8 cellular contexts compared by ENCODE assay signal in genomic region chr3:129606522-129607390, GRCh38. TPM values are rescaled to one million over a fixed set of nuclear protein-coding genes. Genes with fewer than 3 reads are reported as not detected.
DNase-seq lines count a peak whose midpoint lies in the region; ATAC-seq and TF ChIP-seq lines count a peak whose summit lies in the region.

Gene PLXND1, minus strand, starts transcription at chr3:129606676. Its CDS starts 37 bp downstream, at chr3:129606639.

- no peak for TF ChIP-seq RAD21 in IMR-90 (IDR thresholded peaks at IDR 0.05; ENCODE audit: low read length)

- H3K9me1 ChIP-seq in IMR-90 (ENCODE audit: insufficient read depth, low read length) = peaks cover 16% of the 10 kb centered on the region

- no peak for TF ChIP-seq CTCF in IMR-90 (conservative IDR thresholded peaks at IDR 0.05; ENCODE audit: low read depth, low read length)
- TF ChIP-seq CTCF in SU-DHL-6 (IDR thresholded peaks at IDR 0.05; ENCODE audit: insufficient read depth, low read length, poor library complexity, severe bottlenecking) = no peak
- no peak for TF ChIP-seq CTCF in mammary epithelial cell (conservative IDR thresholded peaks at IDR 0.05 in 1 of 2, IDR thresholded peaks at IDR 0.05 in 1 of 2; ENCODE audit: extremely low read depth in 1 of 2, insufficient read depth in 1 of 2, low read depth in 1 of 2, low read length in 2 of 2)
- no peak for TF ChIP-seq CTCF in retinal pigment epithelial cell (conservative IDR thresholded peaks at IDR 0.05; ENCODE audit: low read depth, low read length)

- H3K56ac ChIP-seq in IMR-90 (ENCODE audit: extremely low read depth, insufficient read depth, low read length) = peak within 1 kb of the TSS; percentile 3; the same call in 1 of the 2 replicates

- no peaks in the 10 kb centered on the region for H3K27me3 ChIP-seq in IMR-90 (ENCODE audit: control insufficient read depth, insufficient read depth, low read length)
- H3K27me3 ChIP-seq in SU-DHL-6 (ENCODE audit: low read length) = no peaks in the 10 kb centered on the region
- H3K27me3 ChIP-seq in mammary epithelial cell (ENCODE audit: insufficient read depth, low read length) = peaks cover 14% of the 10 kb centered on the region
- peaks cover 23% of the 10 kb centered on the region for H3K27me3 ChIP-seq in iPS-15b (ENCODE audit: control insufficient read depth, insufficient read depth, low read length)

- H2BK20ac ChIP-seq in IMR-90 (ENCODE audit: low read depth, low read length) = no peak within 1 kb of the TSS

- H2AK9ac ChIP-seq in IMR-90 (replicated peaks; ENCODE audit: low read depth, low read length, poor library complexity) = peak within 1 kb of the TSS; percentile 84

- WGBS in IMR-90 (ENCODE audit: extremely low coverage in 2 of 2, insufficient read length in 1 of 2), 2 experiments = 5% methylated on average over 48 of the region's 115 CpGs; no CpG with 5 or more reads in 1 of the 2 experiments
- WGBS in mammary epithelial cell (ENCODE audit: low coverage, missing lambda C conversion rate) = 0% methylated on average over 2 of the region's 115 CpGs

- H3K79me1 ChIP-seq in IMR-90 (ENCODE audit: low read depth in 1 of 2, low read length in 2 of 2) = peaks cover 8 to 30% of the 10 kb centered on the region in 2 experiments

- H3K9me3 ChIP-seq in IMR-90 (ENCODE audit: control insufficient read depth, insufficient read depth, low read length) (no peaks in the 10 kb centered on the region), SU-DHL-6 (ENCODE audit: insufficient read depth, low read length) (no peaks in the 10 kb centered on the region), mammary epithelial cell (replicated peaks; ENCODE audit: insufficient read depth, low read length) (no peaks in the 10 kb centered on the region), iPS-15b (ENCODE audit: control insufficient read depth, insufficient read depth, low read length) (no peaks in the 10 kb centered on the region)

- H2AFZ ChIP-seq in IMR-90 (replicated peaks; ENCODE audit: low read length, poor library complexity) (peak within 1 kb of the TSS; percentile 88), SU-DHL-6 (ENCODE audit: low read depth, low read length, severe bottlenecking) (no peak within 1 kb of the TSS), mammary epithelial cell (ENCODE audit: low read depth, low read length) (peak within 1 kb of the TSS; percentile 87)

- peak within 1 kb of the TSS; percentile 87 for H4K91ac ChIP-seq in IMR-90 (ENCODE audit: insufficient read depth, low read depth, low read length)

- DNase-seq in DMS153 treated with DMSO at 0.1 percent for 48 hours (lab: John Stamatoyannopoulos, UW; ENCODE audit: unreplicated experiment) (peak; percentile 50), IMR-90 (peak; percentile 39), mammary epithelial cell (no peak), retinal pigment epithelial cell (ENCODE audit: low read depth) (no peak)

- H3K4me1 ChIP-seq in IMR-90 (ENCODE audit: control insufficient read depth, insufficient read depth, low read length) = peaks cover 29% of the 10 kb centered on the region
- peaks cover 9% of the 10 kb centered on the region for H3K4me1 ChIP-seq in mammary epithelial cell (ENCODE audit: insufficient read depth, low read length)
- H3K4me1 ChIP-seq in iPS-15b (ENCODE audit: control insufficient read depth, insufficient read depth, low read length) = peaks cover 17% of the 10 kb centered on the region

- H3K4me2 ChIP-seq in IMR-90 (ENCODE audit: low read depth, low read length) (peak within 1 kb of the TSS; percentile 92), SU-DHL-6 (ENCODE audit: low read depth, low read length, poor library complexity, severe bottlenecking) (peak within 1 kb of the TSS; percentile 48), mammary epithelial cell (ENCODE audit: insufficient read depth, low read depth, low read length) (peak within 1 kb of the TSS; percentile 77)

- BruUV-seq in IMR-90 (replicated peaks; lab: Mats Ljungman, UMichigan) = no TSS peak
- no TSS peak for BruUV-seq in mammary epithelial cell (replicated peaks; lab: Mats Ljungman, UMichigan)

- peak within 1 kb of the TSS; percentile 82 for H3K9ac ChIP-seq in IMR-90 (ENCODE audit: low read depth, low read length)
- no peak within 1 kb of the TSS; the same call in 1 of the 2 replicates for H3K9ac ChIP-seq in SU-DHL-6 (ENCODE audit: low read length)
- H3K9ac ChIP-seq in mammary epithelial cell (ENCODE audit: insufficient read depth, low read length) = no peak within 1 kb of the TSS
- H3K9ac ChIP-seq in iPS-15b (ENCODE audit: low read depth, low read length) = peak within 1 kb of the TSS; percentile 76

- no peaks in the 10 kb centered on the region for H3K36me3 ChIP-seq in IMR-90 (ENCODE audit: control insufficient read depth, insufficient read depth, low read length)
- H3K36me3 ChIP-seq in SU-DHL-6 (ENCODE audit: low read length) = no peaks in the 10 kb centered on the region
- H3K36me3 ChIP-seq in mammary epithelial cell (ENCODE audit: insufficient read depth, low read length) = no peaks in the 10 kb centered on the region
- no peaks in the 10 kb centered on the region for H3K36me3 ChIP-seq in iPS-15b (ENCODE audit: control insufficient read depth, insufficient read depth, low read length)

- no peaks in the 10 kb centered on the region for H3K9me2 ChIP-seq in SU-DHL-6 (replicated peaks; ENCODE audit: insufficient read depth, low read length)

- peak within 1 kb of the TSS; percentile 81 to 88 for H4K8ac ChIP-seq in IMR-90 (ENCODE audit: low read depth in 2 of 2, low read length in 2 of 2)

- intact Hi-C loops in IMR-90 (cut with micrococcal nuclease) (loop anchor here (1.0 kb wide), 1 partner anchor 116 kb away; no protein-coding TSS in a partner anchor), mammary epithelial cell (cut with micrococcal nuclease) (no loop called here)

- peak within 1 kb of the TSS; percentile 79 for H4K5ac ChIP-seq in IMR-90 (ENCODE audit: low read depth, low read length)

- H2AK5ac ChIP-seq in IMR-90 (ENCODE audit: low read depth, low read length) = peak within 1 kb of the TSS; percentile 99

- peak within 1 kb of the TSS; percentile 68 for H2BK5ac ChIP-seq in IMR-90 (ENCODE audit: low read depth, low read length, poor library complexity, severe bottlenecking)

- peak within 1 kb of the TSS; percentile 92 for H3K4ac ChIP-seq in IMR-90 (ENCODE audit: low read depth, low read length)

- POLR2A ChIA-PET in IMR-90 (lab: Charles Lee; ENCODE audit: unreplicated experiment) = interaction anchor here (0.6 kb wide), 1 partner anchor 917 kb away, joined by 3 read pairs; no protein-coding TSS in a partner anchor

- 0 out of 3 replicates have a peak within 1 kb of the TSS, but pooled peaks have one; percentile 65 for H2BK15ac ChIP-seq in IMR-90 (ENCODE audit: low read depth, low read length)

- CTCF ChIA-PET in IMR-90 (lab: Yijun Ruan, JAX) = interaction anchor here (1.2 to 2.0 kb wide), 2 partner anchors 11 to 117 kb away, joined by 3 to 8 read pairs; no protein-coding TSS in a partner anchor
- CTCF ChIA-PET in mammary epithelial cell (lab: Charles Lee; ENCODE audit: low non-redundant PET) = no interaction called here

- H3K23ac ChIP-seq in IMR-90 (ENCODE audit: low read depth, low read length) = peak within 1 kb of the TSS; percentile 88

- H3K79me2 ChIP-seq in SU-DHL-6 (ENCODE audit: insufficient read depth, low read length) (no peaks in the 10 kb centered on the region), mammary epithelial cell (ENCODE audit: insufficient read depth, low read length) (no peaks in the 10 kb centered on the region)

- peak within 1 kb of the TSS; percentile 80 for H2BK120ac ChIP-seq in IMR-90 (ENCODE audit: low read depth, low read length)

- in situ Hi-C loops in IMR-90 (cut with MboI; ENCODE audit: low sequenced_read_pairs) (loop anchor here (25.0 kb wide), 1 partner anchor 219 kb away; no protein-coding TSS in a partner anchor), mammary epithelial cell (cut with MboI; ENCODE audit: low sequenced_read_pairs in 2 of 2) (no loop called here)

- dilution Hi-C loops in IMR-90 (cut with HindIII; ENCODE audit: low sequenced_read_pairs, unreplicated experiment) = no loop called here
- dilution Hi-C loops in mammary epithelial cell (cut with HindIII; ENCODE audit: low sequenced_read_pairs) = no loop called here

- H4K20me1 ChIP-seq in IMR-90 (ENCODE audit: insufficient read depth, low read length) (peaks cover 35% of the 10 kb centered on the region), SU-DHL-6 (ENCODE audit: low read depth, low read length) (no peaks in the 10 kb centered on the region), mammary epithelial cell (ENCODE audit: insufficient read depth, low read length) (no peaks in the 10 kb centered on the region)

- no peak for TF ChIP-seq POLR2A in IMR-90 (IDR thresholded peaks at IDR 0.05; ENCODE audit: low read depth, low read length)

- peak within 1 kb of the TSS; percentile 87 for H3K14ac ChIP-seq in IMR-90 (replicated peaks; ENCODE audit: low read depth, low read length)

- peak within 1 kb of the TSS; percentile 86 for H3K18ac ChIP-seq in IMR-90 (ENCODE audit: low read depth, low read length)

- H3K4me3 ChIP-seq in IMR-90 (ENCODE audit: insufficient read depth, low read depth, low read length) (peak within 1 kb of the TSS; percentile 95), SU-DHL-6 (ENCODE audit: insufficient read depth, low read length, poor library complexity, severe bottlenecking) (peak within 1 kb of the TSS; percentile 25), mammary epithelial cell (replicated peaks in 1 of 3; ENCODE audit: insufficient read depth in 1 of 3, low read depth in 2 of 3, low read length in 3 of 3) (peak within 1 kb of the TSS; percentile 27 to 43 (median 33)), iPS-15b (ENCODE audit: low read depth, low read length) (peak within 1 kb of the TSS; percentile 75), retinal pigment epithelial cell (ENCODE audit: low read length) (peak within 1 kb of the TSS; percentile 72)

- ATAC-seq in IMR-90 (ENCODE audit: low read depth) (peak; percentile 71), HG03196 (IDR thresholded peaks at IDR 0.05; ENCODE audit: unreplicated experiment) (no peak), GM19463 (IDR thresholded peaks at IDR 0.05; ENCODE audit: unreplicated experiment) (no peak)

- H3K27ac ChIP-seq in IMR-90 (ENCODE audit: insufficient read depth, low read length) = peak within 1 kb of the TSS; percentile 81
- H3K27ac ChIP-seq in SU-DHL-6 (ENCODE audit: low read depth, low read length) = no peak within 1 kb of the TSS
- H3K27ac ChIP-seq in mammary epithelial cell (ENCODE audit: insufficient read depth, low read depth, low read length) = no peak within 1 kb of the TSS

- no peaks in the 10 kb centered on the region for H3F3A ChIP-seq in SU-DHL-6 (ENCODE audit: insufficient read depth)

TF ChIP-seq in IMR-90, 13 proteins besides CTCF, POLR2A, EP300 and RAD21 (continues in another document):
- TF ChIP-seq CHD1 (IDR thresholded peaks at IDR 0.05; ENCODE audit: low read depth, low read length) (no peak), NFE2L2 (IDR thresholded peaks at IDR 0.05; ENCODE audit: low read depth, low read length) (no peak), MXI1 (IDR thresholded peaks at IDR 0.05; ENCODE audit: borderline replicate concordance, low read depth, low read length) (no peak), BHLHE40 (IDR thresholded peaks at IDR 0.05; ENCODE audit: low read depth, low read length) (no peak)

RNA-seq across cellular contexts. Expression of gene PLXND1, which starts in this region (rescaled TPM):
- total RNA-seq in IMR-90 (2012; rRNA removed) (19.2 and 22.5 TPM in 2 replicates), mammary epithelial cell (1 to 10 TPM; 2.3 to 2.7 TPM)
- polyA plus RNA-seq in IMR-90 (2012; rRNA removed) (64.5 and 67.1 TPM in 2 replicates), mammary epithelial cell (0.63 TPM)
- 51.4 and 55.1 TPM in 2 replicates for polyA plus RNA-seq in IMR-90 (2012; cell fraction: cytosol; rRNA removed)
- polyA plus RNA-seq in IMR-90 (2012; cell fraction: nucleus; rRNA removed; ENCODE audit: low replicate concordance) = 117 and 164 TPM in 2 replicates
- 0.83 TPM for polyA minus RNA-seq in mammary epithelial cell

Comparison
In these comparisons a context has a peak if more than half of its experiments do, and no peak if none do; other contexts are left out.
1. RNA of gene PLXND1 (polyA plus RNA-seq): 51.4 to 164 TPM in IMR-90; 0.63 TPM in mammary epithelial cell (single experiment); every median in the first group is over 10 times any median in the second.
2. DNase-seq: peak in DMS153 treated with DMSO at 0.1 percent for 48 hours (single experiment) and IMR-90 (single experiment); none in mammary epithelial cell (single experiment) and retinal pigment epithelial cell (single experiment).
3. H3K4me3 ChIP-seq: peak in every context shown above with its lines; median percentile 95 in IMR-90; 75 in iPS-15b; 72 in retinal pigment epithelial cell; 33 in mammary epithelial cell; 25 in SU-DHL-6.
4. H3K9ac ChIP-seq: peak in IMR-90 (single experiment) and iPS-15b (single experiment); none in SU-DHL-6 (single experiment) and mammary epithelial cell (single experiment).
5. Peak in every context shown above with its lines, with median percentiles within 50 percentile points of each other: H3K4me2 ChIP-seq.